33 cellular contexts compared by ENCODE assay signal in genomic region chr5:86525623-86526022, GRCh38.
"Had no signal": no experiment of that assay in that cellular context is flagged by ENCODE, and none has a peak within 500 bp of the region (broad histone marks: within the 10 kb centered on the region; RNA-seq: fewer than 3 reads in every experiment).

No MANE protein-coding gene starts in this region.

- H3K27ac ChIP-seq: brain microvascular endothelial cell, SJSA1 had no signal

- H3K27me3 ChIP-seq: brain microvascular endothelial cell, Peyer's patch, SJSA1 had no signal

- H3K4me1 ChIP-seq: Peyer's patch, SJSA1 had no signal

- H3K4me3 Mint-ChIP-seq: activated CD4-positive, alpha-beta memory T cell treated with anti-CD3 and anti-CD28 coated beads for 36 hours; activated CD4-positive, alpha-beta T cell treated with anti-CD3 and anti-CD28 coated beads for 36 hours; activated naive CD8-positive, alpha-beta T cell treated with anti-CD3 and anti-CD28 coated beads for 36 hours; activated T-helper 17 cell treated with anti-CD3 and anti-CD28 coated beads, Interleukin-2, amount 50 U/mL, for 72 hours; T-helper 1 cell treated with Interleukin-12 subunit alpha and Interleukin-12 subunit beta and Interleukin-4 antibody, amounts not matched to agents 30 μg/mL and 1 μg/mL, for 36 hours; T-helper 2 cell treated with Interferon-gamma antibody and Interleukin-4, amounts not matched to agents 5 μg/mL and 100 μg/mL, for 36 hours had no signal

- H3K4me1 Mint-ChIP-seq: activated CD4-positive, alpha-beta T cell treated with anti-CD3 and anti-CD28 coated beads for 36 hours; activated naive CD8-positive, alpha-beta T cell treated with anti-CD3 and anti-CD28 coated beads for 36 hours; activated T-helper 17 cell treated with anti-CD3 and anti-CD28 coated beads, Interleukin-2, amount 50 U/mL, for 72 hours had no signal

- ATAC-seq: activated CD4-positive, alpha-beta T cell treated with anti-CD3 and anti-CD28 coated beads for 36 hours; activated CD4-positive, CD25-positive, alpha-beta regulatory T cell treated with anti-CD3 and anti-CD28 coated beads, Interleukin-2, amount 50 U/mL, for 24 hours; activated T-helper 17 cell treated with anti-CD3 and anti-CD28 coated beads, Interleukin-2, amount 50 U/mL, for 72 hours; PC-3 had no signal

- H3K9me3 ChIP-seq: Peyer's patch, SJSA1, SK-N-SH had no signal

- DNase-seq: activated CD4-positive, alpha-beta memory T cell treated with anti-CD3 and anti-CD28 coated beads for 36 hours; activated CD4-positive, alpha-beta T cell treated with anti-CD3 and anti-CD28 coated beads for 36 hours; activated CD4-positive, alpha-beta T cell treated with anti-CD3 and anti-CD28 coated beads, Interleukin-2, amount 50 U/mL, for 1 hour; activated CD8-positive, alpha-beta memory T cell treated with anti-CD3 and anti-CD28 coated beads, Interleukin-2, amount 50 U/mL, for 4 hours; activated effector memory CD4-positive, alpha-beta T cell treated with anti-CD3 and anti-CD28 coated beads, Interleukin-2, amount 50 U/mL, for 16 hours; activated naive CD4-positive, alpha-beta T cell; activated naive CD4-positive, alpha-beta T cell treated with anti-CD3 and anti-CD28 coated beads, Interleukin-2, amount 50 U/mL, for 16 hours; activated naive CD8-positive, alpha-beta T cell treated with anti-CD3 and anti-CD28 coated beads for 36 hours; activated T-cell treated with anti-CD3 and anti-CD28 coated beads for 4 hours; activated T-cell treated with anti-CD3 and anti-CD28 coated beads, Interleukin-2, amount 50 U/mL, for 48 hours; amniotic stem cell; aorta; brain microvascular endothelial cell; central memory CD4-positive, alpha-beta T cell; KG1; MV-4-11; NCI-H1092; NCI-H1436 treated with DMSO at 0.1 percent for 48 hours; NCI-H1694 treated with DMSO at 0.1 percent for 48 hours; NCI-H2029; NCI-H345; NCI-H524 treated with DMSO at 0.1 percent for 48 hours; NK-92 treated with Interleukin-12 subunit alpha and Interleukin-12 subunit beta, amount 100 ng/mL, for 24 hours; PC-3; Peyer's patch; RPMI8226; SHP77 treated with DMSO at 0.1 percent for 48 hours; SK-N-SH had no signal

- H3K27me3 Mint-ChIP-seq: activated naive CD8-positive, alpha-beta T cell treated with anti-CD3 and anti-CD28 coated beads for 36 hours had no signal

- H3K27ac Mint-ChIP-seq: activated CD4-positive, alpha-beta memory T cell treated with anti-CD3 and anti-CD28 coated beads for 36 hours; activated CD4-positive, alpha-beta T cell treated with anti-CD3 and anti-CD28 coated beads for 36 hours; activated naive CD8-positive, alpha-beta T cell treated with anti-CD3 and anti-CD28 coated beads for 36 hours; activated T-helper 17 cell treated with anti-CD3 and anti-CD28 coated beads, Interleukin-2, amount 50 U/mL, for 72 hours; T-helper 1 cell treated with Interleukin-12 subunit alpha and Interleukin-12 subunit beta and Interleukin-4 antibody, amounts not matched to agents 30 μg/mL and 1 μg/mL, for 36 hours; T-helper 2 cell treated with Interferon-gamma antibody and Interleukin-4, amounts not matched to agents 5 μg/mL and 100 μg/mL, for 36 hours had no signal

- H3K4me2 ChIP-seq: SK-N-SH had no signal

- H3K36me3 ChIP-seq: brain microvascular endothelial cell, Peyer's patch, SJSA1 had no signal

- H3K9ac ChIP-seq: SK-N-SH had no signal

- H3K36me3 Mint-ChIP-seq: activated CD4-positive, alpha-beta memory T cell treated with anti-CD3 and anti-CD28 coated beads for 36 hours; activated naive CD8-positive, alpha-beta T cell treated with anti-CD3 and anti-CD28 coated beads for 36 hours had no signal

- H3K9me3 Mint-ChIP-seq: activated CD4-positive, alpha-beta memory T cell treated with anti-CD3 and anti-CD28 coated beads for 36 hours; activated naive CD8-positive, alpha-beta T cell treated with anti-CD3 and anti-CD28 coated beads for 36 hours; activated T-helper 17 cell treated with anti-CD3 and anti-CD28 coated beads, Interleukin-2, amount 50 U/mL, for 72 hours; T-helper 1 cell treated with Interleukin-12 subunit alpha and Interleukin-12 subunit beta and Interleukin-4 antibody, amounts not matched to agents 30 μg/mL and 1 μg/mL, for 36 hours; T-helper 2 cell treated with Interferon-gamma antibody and Interleukin-4, amounts not matched to agents 5 μg/mL and 100 μg/mL, for 36 hours had no signal

- H3K4me3 ChIP-seq: Peyer's patch, SJSA1 had no signal
